In the genomic region with DNA sequence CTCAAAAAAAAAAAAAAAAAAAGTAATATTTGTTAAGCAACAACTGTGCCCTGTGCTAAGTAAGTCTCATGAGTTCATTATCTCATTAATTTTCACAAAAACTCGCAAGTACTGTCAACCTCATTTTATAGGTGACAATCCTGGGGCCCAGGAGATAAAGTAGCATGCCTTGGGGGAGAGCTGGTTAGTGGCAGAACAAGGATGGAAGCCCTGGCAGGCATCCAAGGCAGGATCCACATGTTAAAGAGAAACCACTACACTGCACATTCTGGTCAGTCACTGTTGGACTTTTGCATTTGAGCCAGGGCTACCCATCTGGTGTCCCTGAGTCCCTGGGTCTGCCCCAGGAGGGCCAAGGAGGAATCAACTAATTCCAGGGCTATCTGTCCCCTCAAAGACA, we compare ENCODE assay signal across 1 cellular context.
TF ChIP-seq lines count a peak whose summit lies in the region.

No MANE protein-coding gene starts in this region.

TF ChIP-seq in H1, 55 proteins besides CTCF, POLR2A, EP300 and RAD21:
- TF ChIP-seq RNF2 (IDR thresholded peaks at IDR 0.05; ENCODE audit: borderline replicate concordance, low read depth, low read length, missing control alignments, poor library complexity, severe bottlenecking) (no peak), SUZ12 (IDR thresholded peaks at IDR 0.05; ENCODE audit: low read length) (no peak), RBBP5 (IDR thresholded peaks at IDR 0.05; ENCODE audit: borderline replicate concordance, low read depth, low read length) (no peak), TAF1 (IDR thresholded peaks at IDR 0.05; ENCODE audit: low read depth, low read length) (no peak), NANOG (IDR thresholded peaks at IDR 0.05; ENCODE audit: insufficient read depth, low read depth, low read length, poor library complexity, severe bottlenecking) (no peak), TAF7 (optimal IDR thresholded peaks at IDR 0.05; ENCODE audit: borderline replicate concordance, low read depth, low read length) (no peak), EZH2 (IDR thresholded peaks at IDR 0.05; ENCODE audit: low read depth, low read length, severe bottlenecking) (no peak)
- TF ChIP-seq, protein P1, sequence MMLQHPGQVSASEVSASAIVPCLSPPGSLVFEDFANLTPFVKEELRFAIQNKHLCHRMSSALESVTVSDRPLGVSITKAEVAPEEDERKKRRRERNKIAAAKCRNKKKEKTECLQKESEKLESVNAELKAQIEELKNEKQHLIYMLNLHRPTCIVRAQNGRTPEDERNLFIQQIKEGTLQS (IDR thresholded peaks at IDR 0.05; ENCODE audit: insufficient read depth, low read depth, low read length) = no peak
